1 cellular context compared by ENCODE assay signal in the genomic region with DNA sequence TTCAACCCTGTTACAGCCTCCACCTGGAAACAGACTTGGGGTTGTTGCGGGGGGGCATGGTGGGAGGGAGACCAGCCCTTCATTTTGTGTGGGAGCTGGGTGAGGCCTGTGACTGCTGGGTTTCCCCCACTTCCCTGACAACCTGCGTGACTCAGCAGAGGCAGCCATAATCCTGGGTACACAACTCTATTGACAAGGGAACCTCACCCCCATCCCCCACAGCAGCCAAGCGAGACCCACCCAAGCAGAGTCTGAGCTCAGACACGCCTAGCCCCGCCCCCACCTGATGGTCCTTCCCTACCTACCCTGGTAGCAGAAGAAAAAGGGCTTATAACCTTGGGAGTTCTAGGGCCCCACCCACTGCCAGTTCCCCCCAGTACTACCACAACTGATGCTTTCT.
TF ChIP-seq lines count a peak whose summit lies in the region.

No MANE protein-coding gene starts in this region.

TF ChIP-seq in HepG2, 621 proteins besides CTCF, POLR2A, EP300 and RAD21:
- 0 out of 2 replicates have a peak, but pooled peaks have one; percentile 17 for TF ChIP-seq FOSL2 (CRISPR knock-in tag; IDR thresholded peaks at IDR 0.05)
- TF ChIP-seq, protein P1, sequence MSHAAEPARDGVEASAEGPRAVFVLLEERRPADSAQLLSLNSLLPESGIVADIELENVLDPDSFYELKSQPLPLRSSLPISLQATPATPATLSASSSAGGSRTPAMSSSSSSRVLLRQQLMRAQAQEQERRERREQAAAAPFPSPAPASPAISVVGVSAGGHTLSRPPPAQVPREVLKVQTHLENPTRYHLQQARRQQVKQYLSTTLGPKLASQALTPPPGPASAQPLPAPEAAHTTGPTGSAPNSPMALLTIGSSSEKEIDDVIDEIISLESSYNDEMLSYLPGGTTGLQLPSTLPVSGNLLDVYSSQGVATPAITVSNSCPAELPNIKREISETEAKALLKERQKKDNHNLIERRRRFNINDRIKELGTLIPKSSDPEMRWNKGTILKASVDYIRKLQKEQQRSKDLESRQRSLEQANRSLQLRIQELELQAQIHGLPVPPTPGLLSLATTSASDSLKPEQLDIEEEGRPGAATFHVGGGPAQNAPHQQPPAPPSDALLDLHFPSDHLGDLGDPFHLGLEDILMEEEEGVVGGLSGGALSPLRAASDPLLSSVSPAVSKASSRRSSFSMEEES (CRISPR knock-in tag; IDR thresholded peaks at IDR 0.05): no peak
